ENCODE assay signal across 17 cellular contexts in genomic region chr1:159465191-159465603, GRCh38. TPM values are rescaled to one million over a fixed set of nuclear protein-coding genes. Genes with fewer than 3 reads are reported as not detected.
DNase-seq lines count a peak whose midpoint lies in the region; ATAC-seq, FAIRE-seq and TF ChIP-seq lines count a peak whose summit lies in the region.
"Had no signal": no experiment of that assay in that cellular context is flagged by ENCODE, and none has a peak within 500 bp of the region (broad histone marks: within the 10 kb centered on the region; RNA-seq: fewer than 3 reads in every experiment).

No MANE protein-coding gene starts in this region.

- ATAC-seq in HepG2: no peak
- ATAC-seq in PC-3: no peak
- no peak for ATAC-seq in omental fat pad (ENCODE audit: low FRiP score)

- H2AFZ ChIP-seq in HepG2 (ENCODE audit: low read length) (no peak overlapping the region), PC-3 (ENCODE audit: low read length) (no peak overlapping the region; the same call in 1 of the 2 replicates)

- TF ChIP-seq EP300 in HepG2 (IDR thresholded peaks at IDR 0.05; ENCODE audit: low read depth in 2 of 2, low read length in 2 of 2): no peak
- TF ChIP-seq EP300 in HepG2 (CRISPR knock-in tag; IDR thresholded peaks at IDR 0.05; ENCODE audit: borderline replicate concordance): no peak

- FAIRE-seq in HepG2 (lab: Jason Lieb, UNC): no peak
- FAIRE-seq: GM18507 had no signal

- in situ Hi-C loops in HepG2 (cut with HindIII; ENCODE audit: extremely low pct_ligation_motif_present, low pct_unique_long_range_greater_than_20kb): no loop called here

- peak overlapping the region; percentile 68 to 91 for H3K27ac ChIP-seq in liver (ENCODE audit: low read depth in 1 of 2, low read length in 2 of 2)
- H3K27ac ChIP-seq in HepG2 (ENCODE audit: extremely low read length, insufficient read depth, low read length): no peak overlapping the region
- no peak overlapping the region for H3K27ac ChIP-seq in PC-3 (ENCODE audit: low read length)
- H3K27ac ChIP-seq in coronary artery: no peak overlapping the region
- H3K27ac ChIP-seq: BLaER1 treated with 17β-estradiol and CSF1 and Interleukin-3, amounts not matched to agents 10 nM and 100 nM had no signal

- CTCF ChIA-PET in HepG2 (lab: Yijun Ruan, JAX; ENCODE audit: low intra/inter-chr PET ratio, low total read pairs) (no interaction called here), PC-3 (lab: Charles Lee) (no interaction called here)

- TF ChIP-seq RAD21 in liver (IDR thresholded peaks at IDR 0.05): peak in 1 of 2 donors; percentile 56
- no peak for TF ChIP-seq RAD21 in HepG2 (CRISPR knock-in tag; IDR thresholded peaks at IDR 0.05)

- POLR2A ChIA-PET in HepG2 (lab: Yijun Ruan, JAX): no interaction called here
- POLR2A ChIA-PET in PC-3 (lab: Charles Lee; ENCODE audit: unreplicated experiment): no interaction called here

- H3K9ac ChIP-seq in liver (ENCODE audit: low read depth in 1 of 2, low read length in 2 of 2) (no peak overlapping the region), HepG2 (ENCODE audit: insufficient read depth, low read depth, low read length) (no peak overlapping the region), PC-3 (ENCODE audit: low read length) (no peak overlapping the region)
- H3K9ac ChIP-seq: BLaER1 treated with 17β-estradiol and CSF1 and Interleukin-3, amounts not matched to agents 10 nM and 100 nM had no signal

- H3K36me3 ChIP-seq in liver (ENCODE audit: control insufficient read depth in 4 of 4, insufficient read depth in 3 of 4, low read depth in 1 of 4, low read length in 3 of 4) (no peaks in the 10 kb centered on the region), HepG2 (replicated peaks in 1 of 2; ENCODE audit: control insufficient read depth in 1 of 2, insufficient read depth in 2 of 2, low read length in 2 of 2) (no peaks in the 10 kb centered on the region), PC-3 (ENCODE audit: low read depth, low read length) (no peaks in the 10 kb centered on the region)
- H3K36me3 ChIP-seq: BLaER1 treated with 17β-estradiol and CSF1 and Interleukin-3, amounts not matched to agents 10 nM and 100 nM had no signal

- H3K9me3 ChIP-seq in liver (ENCODE audit: control insufficient read depth in 4 of 4, low read length in 3 of 4) (peaks cover 2 to 5% (median 3%) of the 10 kb centered on the region in 4 donors), HepG2 (ENCODE audit: low read length) (peaks cover 87% of the 10 kb centered on the region), PC-3 (ENCODE audit: low read length) (peaks cover 10% of the 10 kb centered on the region)

- 43% methylated on average over 3 of the region's 3 CpGs for WGBS in liver
- WGBS in HepG2 (ENCODE audit: low lambda C conversion rate): 11% methylated on average over 3 of the region's 3 CpGs

- H3K4me1 ChIP-seq in liver (ENCODE audit: control insufficient read depth in 4 of 4, insufficient read depth in 4 of 4, low read length in 3 of 4): peaks cover 0 to 14% (median 0%) of the 10 kb centered on the region in 4 donors
- no peaks in the 10 kb centered on the region for H3K4me1 ChIP-seq in HepG2 (ENCODE audit: insufficient read depth, low read length)
- no peaks in the 10 kb centered on the region for H3K4me1 ChIP-seq in PC-3 (ENCODE audit: insufficient read depth, low read length)
- H3K4me1 ChIP-seq: BLaER1 treated with 17β-estradiol and CSF1 and Interleukin-3, amounts not matched to agents 10 nM and 100 nM had no signal

- H4K20me1 ChIP-seq in HepG2 (ENCODE audit: insufficient read depth, low read length) (no peaks in the 10 kb centered on the region), PC-3 (ENCODE audit: low read length) (no peaks in the 10 kb centered on the region)
- H4K20me1 ChIP-seq: BLaER1 treated with 17β-estradiol and CSF1 and Interleukin-3, amounts not matched to agents 10 nM and 100 nM had no signal

- H3F3A ChIP-seq in PC-3 (ENCODE audit: low read length, unreplicated experiment): no peaks in the 10 kb centered on the region

- peak overlapping the region; percentile 47 to 72 (median 53) for H3K4me3 ChIP-seq in liver (ENCODE audit: low read depth in 1 of 3, low read length in 3 of 3)
- H3K4me3 ChIP-seq in HepG2 (replicated peaks in 1 of 3; ENCODE audit: insufficient read depth in 1 of 3, low read depth in 2 of 3, low read length in 3 of 3): no peak overlapping the region
- H3K4me3 ChIP-seq in PC-3 (ENCODE audit: low read length): 0 out of 2 replicates have a peak overlapping the region, but pooled peaks have one; percentile 26
- peak overlapping the region; percentile 34 for H3K4me3 ChIP-seq in WI38 (ENCODE audit: low read depth, low read length)
- no peak overlapping the region for H3K4me3 ChIP-seq in coronary artery
- H3K4me3 ChIP-seq: BLaER1 treated with 17β-estradiol and CSF1 and Interleukin-3, amounts not matched to agents 10 nM and 100 nM had no signal

- BruUV-seq in HepG2 (replicated peaks; lab: Mats Ljungman, UMichigan) (no TSS peak), PC-3 (replicated peaks; lab: Mats Ljungman, UMichigan) (no TSS peak)

- H3K4me2 ChIP-seq in HepG2 (ENCODE audit: low read depth, low read length) (no peak overlapping the region), PC-3 (ENCODE audit: low read length) (peak overlapping the region; percentile 56)
- H3K4me2 ChIP-seq: BLaER1 treated with 17β-estradiol and CSF1 and Interleukin-3, amounts not matched to agents 10 nM and 100 nM had no signal

- H3K9me2 ChIP-seq in PC-3 (replicated peaks; ENCODE audit: low read length): no peaks in the 10 kb centered on the region

- no peaks in the 10 kb centered on the region for H3K27me3 ChIP-seq in liver (ENCODE audit: control insufficient read depth in 4 of 4, insufficient read depth in 4 of 4, low read length in 3 of 4)
- no peaks in the 10 kb centered on the region for H3K27me3 ChIP-seq in HepG2 (ENCODE audit: control insufficient read depth in 1 of 2, insufficient read depth in 2 of 2, low read length in 2 of 2)
- H3K27me3 ChIP-seq in PC-3 (ENCODE audit: low read length): peaks cover 28% of the 10 kb centered on the region
- H3K27me3 ChIP-seq: BLaER1 treated with 17β-estradiol and CSF1 and Interleukin-3, amounts not matched to agents 10 nM and 100 nM had no signal

- no peak for TF ChIP-seq POLR2A in HepG2 (IDR thresholded peaks at IDR 0.05; ENCODE audit: insufficient read depth in 1 of 2, low read depth in 2 of 2, low read length in 2 of 2)

- DNase-seq in HepG2 (ENCODE audit: low spot score) (no peak), PC-3 (no peak), coronary artery (ENCODE audit: low spot score) (no peak), omental fat pad (ENCODE audit: low spot score) (no peak)
- DNase-seq in activated CD4-positive, CD25-positive, alpha-beta regulatory T cell treated with anti-CD3 and anti-CD28 coated beads, Interleukin-2, amount 50 U/mL, for 72 hours: no peak
- DNase-seq: 8988T; ACHN; Calu3; CD4-positive, alpha-beta T cell; DMS 273 treated with DMSO at 0.1 percent for 48 hours; H7 had no signal

- intact Hi-C loops in HepG2 (cut with micrococcal nuclease; ENCODE audit: unreplicated experiment) (no loop called here), PC-3 (cut with micrococcal nuclease) (no loop called here)

- no peak for TF ChIP-seq CTCF in liver (IDR thresholded peaks at IDR 0.05; ENCODE audit: low read depth, low read length, missing input control)
- TF ChIP-seq CTCF in HepG2 (CRISPR knock-in tag; IDR thresholded peaks at IDR 0.05): no peak
- TF ChIP-seq CTCF in PC-3 (conservative IDR thresholded peaks at IDR 0.05; ENCODE audit: low read depth, low read length): no peak
- no peak for TF ChIP-seq CTCF in WI38 (IDR thresholded peaks at IDR 0.05; ENCODE audit: low read depth, low read length)
- TF ChIP-seq CTCF in coronary artery (IDR thresholded peaks at IDR 0.05): no peak
- TF ChIP-seq CTCF in omental fat pad (IDR thresholded peaks at IDR 0.05): no peak

- H3K79me2 ChIP-seq in HepG2 (ENCODE audit: insufficient read depth, low read length) (no peaks in the 10 kb centered on the region), PC-3 (ENCODE audit: low read length) (no peaks in the 10 kb centered on the region)

RNA-seq across cellular contexts. Expression of gene OR10J1, which starts 25.7 kb away (rescaled TPM):
- total RNA-seq in liver (not detected), HepG2 (2016; rRNA removed; fragmentation: Illumina TruSeq; extraction: Trizol) (not detected in 2 replicates), PC-3 (2014; rRNA removed) (not detected in 2 replicates), omental fat pad (not detected)
- polyA plus RNA-seq in liver (not detected), HepG2 (2011; rRNA removed) (not detected in 2 replicates)
- total RNA-seq in HepG2 (2016; cell fraction: cytosol; rRNA removed; fragmentation: Illumina TruSeq; extraction: Trizol; ENCODE audit: low read depth): not detected in 2 replicates
- total RNA-seq in HepG2 (2016; cell fraction: insoluble cytoplasmic fraction; rRNA removed; fragmentation: Illumina TruSeq; extraction: Trizol): not detected in 2 replicates
- total RNA-seq in HepG2 (2016; cell fraction: membrane; rRNA removed; fragmentation: Illumina TruSeq; extraction: Trizol): not detected in 2 replicates
- not detected in 2 replicates for total RNA-seq in HepG2 (2016; cell fraction: nucleus; rRNA removed; fragmentation: Illumina TruSeq; extraction: Trizol)
- not detected in 2 replicates for polyA plus RNA-seq in HepG2 (2011; cell fraction: cytosol; rRNA removed)
- not detected in 2 replicates for polyA plus RNA-seq in HepG2 (2011; cell fraction: nucleus; rRNA removed)
- polyA plus RNA-seq in HepG2 (2012): not detected in 2 replicates
- polyA plus RNA-seq in HepG2 (2016; cell fraction: cytosol; fragmentation: Illumina TruSeq; extraction: Trizol; ENCODE audit: low read depth): not detected in 2 replicates
- polyA plus RNA-seq in HepG2 (2016; cell fraction: insoluble cytoplasmic fraction; fragmentation: Illumina TruSeq; extraction: Trizol; ENCODE audit: low read depth): not detected in 2 replicates
- polyA plus RNA-seq in HepG2 (2016; cell fraction: membrane; fragmentation: Illumina TruSeq; extraction: Trizol; ENCODE audit: low read depth): not detected in 2 replicates
- polyA plus RNA-seq in HepG2 (2016; cell fraction: nucleus; fragmentation: Illumina TruSeq; extraction: Trizol; ENCODE audit: insufficient read depth, low read depth): not detected in 2 replicates
- polyA minus RNA-seq in HepG2 (2011; rRNA and poly(A)+ RNA removed; ENCODE audit: low replicate concordance): not detected in 2 replicates
- polyA minus RNA-seq in HepG2 (2011; cell fraction: cytosol; rRNA and poly(A)+ RNA removed): not detected in 2 replicates
- not detected in 2 replicates for polyA minus RNA-seq in HepG2 (2011; cell fraction: nucleus; rRNA and poly(A)+ RNA removed)
- total RNA-seq: Calu3; CD4-positive, alpha-beta T cell; Daoy; H7; HT-29 had no signal

RNA-seq across cellular contexts. Expression of gene OR10J4, which starts 33.2 kb away (rescaled TPM):
- total RNA-seq in liver (not detected), HepG2 (2016; rRNA removed; fragmentation: Illumina TruSeq; extraction: Trizol) (not detected in 2 replicates), PC-3 (2014; rRNA removed) (not detected in 2 replicates), omental fat pad (not detected)
- polyA plus RNA-seq in liver (not detected), HepG2 (2011; rRNA removed) (not detected in 2 replicates)
- total RNA-seq in HepG2 (2016; cell fraction: cytosol; rRNA removed; fragmentation: Illumina TruSeq; extraction: Trizol; ENCODE audit: low read depth): not detected in 2 replicates
- total RNA-seq in HepG2 (2016; cell fraction: insoluble cytoplasmic fraction; rRNA removed; fragmentation: Illumina TruSeq; extraction: Trizol): not detected in 2 replicates
- not detected in 2 replicates for total RNA-seq in HepG2 (2016; cell fraction: membrane; rRNA removed; fragmentation: Illumina TruSeq; extraction: Trizol)
- total RNA-seq in HepG2 (2016; cell fraction: nucleus; rRNA removed; fragmentation: Illumina TruSeq; extraction: Trizol): not detected in 2 replicates
- polyA plus RNA-seq in HepG2 (2011; cell fraction: cytosol; rRNA removed): not detected in 2 replicates
- not detected in 2 replicates for polyA plus RNA-seq in HepG2 (2011; cell fraction: nucleus; rRNA removed)
- not detected in 2 replicates for polyA plus RNA-seq in HepG2 (2012)
- polyA plus RNA-seq in HepG2 (2016; cell fraction: cytosol; fragmentation: Illumina TruSeq; extraction: Trizol; ENCODE audit: low read depth): not detected in 2 replicates
- not detected in 2 replicates for polyA plus RNA-seq in HepG2 (2016; cell fraction: insoluble cytoplasmic fraction; fragmentation: Illumina TruSeq; extraction: Trizol; ENCODE audit: low read depth)
- not detected in 2 replicates for polyA plus RNA-seq in HepG2 (2016; cell fraction: membrane; fragmentation: Illumina TruSeq; extraction: Trizol; ENCODE audit: low read depth)
- not detected in 2 replicates for polyA plus RNA-seq in HepG2 (2016; cell fraction: nucleus; fragmentation: Illumina TruSeq; extraction: Trizol; ENCODE audit: insufficient read depth, low read depth)
- polyA minus RNA-seq in HepG2 (2011; rRNA and poly(A)+ RNA removed; ENCODE audit: low replicate concordance): not detected in 2 replicates
- polyA minus RNA-seq in HepG2 (2011; cell fraction: cytosol; rRNA and poly(A)+ RNA removed): not detected in 2 replicates
- not detected in 2 replicates for polyA minus RNA-seq in HepG2 (2011; cell fraction: nucleus; rRNA and poly(A)+ RNA removed)
- total RNA-seq: Calu3; CD4-positive, alpha-beta T cell; Daoy; H7; HT-29 had no signal

Comparison
In these comparisons a context has a peak if more than half of its experiments do, and no peak if none do; other contexts are left out.
1. H3K27ac ChIP-seq: peak in liver (2 of 2); none in HepG2 (single experiment), PC-3 (single experiment) and coronary artery (0 of 2).
2. H3K4me3 ChIP-seq: peak in liver (3 of 3), PC-3 (single experiment) and WI38 (single experiment); none in HepG2 (0 of 3) and coronary artery (single experiment).